17 cellular contexts compared by ENCODE assay signal in the genomic region with DNA sequence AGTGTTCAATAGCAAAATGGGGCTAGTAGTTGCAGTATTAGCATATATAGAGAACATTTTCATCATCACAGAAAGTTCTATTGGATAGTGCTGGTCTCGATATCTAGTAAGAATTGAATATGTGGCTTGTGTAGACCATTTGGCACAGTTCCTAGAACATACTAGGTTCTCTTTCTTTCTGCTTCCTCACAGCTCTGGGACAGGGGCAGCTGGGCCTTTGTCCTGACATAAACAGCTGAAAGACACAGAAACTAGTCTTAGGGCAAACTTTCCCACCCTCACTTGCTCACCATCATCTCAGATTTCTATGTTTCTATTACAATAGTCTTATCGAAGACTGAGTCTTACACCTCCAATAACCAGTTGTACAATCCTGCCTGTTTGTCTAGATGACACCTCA.
DNase-seq lines count a peak whose midpoint lies in the region; ATAC-seq and TF ChIP-seq lines count a peak whose summit lies in the region.
"Had no signal": no experiment of that assay in that cellular context is flagged by ENCODE, and none has a peak within 500 bp of the region (broad histone marks: within the 10 kb centered on the region; RNA-seq: fewer than 3 reads in every experiment).

No MANE protein-coding gene starts in this region.

- peaks cover 6% of the 10 kb centered on the region for H3K36me3 Mint-ChIP-seq in natural killer cell treated with Interleukin-12 subunit alpha and Interleukin-12 subunit beta and Interleukin-15 and Interleukin-18, amount 100 ng/mL, for 72 hours
- no peaks in the 10 kb centered on the region for H3K36me3 Mint-ChIP-seq in natural killer cell
- H3K36me3 Mint-ChIP-seq: CD4-positive, CD25-positive, alpha-beta regulatory T cell had no signal

- H3K27me3 Mint-ChIP-seq in natural killer cell treated with Interleukin-12 subunit alpha and Interleukin-12 subunit beta and Interleukin-15 and Interleukin-18, amount 100 ng/mL, for 72 hours: peaks cover 11 to 14% of the 10 kb centered on the region in 2 donors
- H3K27me3 Mint-ChIP-seq in natural killer cell (ENCODE audit: low read depth in 2 of 2): peaks cover 12 to 29% of the 10 kb centered on the region in 2 donors

- H3K4me1 Mint-ChIP-seq in natural killer cell treated with Interleukin-12 subunit alpha and Interleukin-12 subunit beta and Interleukin-15 and Interleukin-18, amount 100 ng/mL, for 72 hours (ENCODE audit: low read depth in 2 of 2): no peaks in the 10 kb centered on the region
- no peaks in the 10 kb centered on the region for H3K4me1 Mint-ChIP-seq in natural killer cell
- H3K4me1 Mint-ChIP-seq: CD4-positive, CD25-positive, alpha-beta regulatory T cell had no signal

- H3K27ac Mint-ChIP-seq in natural killer cell treated with Interleukin-12 subunit alpha and Interleukin-12 subunit beta and Interleukin-15 and Interleukin-18, amount 100 ng/mL, for 72 hours: no peak overlapping the region
- H3K27ac Mint-ChIP-seq in natural killer cell: no peak overlapping the region
- H3K27ac Mint-ChIP-seq: CD4-positive, CD25-positive, alpha-beta regulatory T cell; GM23338 had no signal

- H3F3A ChIP-seq in PC-9 (ENCODE audit: insufficient read depth, low read depth): peaks cover 12% of the 10 kb centered on the region

- intact Hi-C loops in natural killer cell (cut with micrococcal nuclease): no loop called here
- intact Hi-C loops in sciatic nerve (cut with DNase I): no loop called here
- intact Hi-C loops in PC-9 (cut with micrococcal nuclease; ENCODE audit: unreplicated experiment): no loop called here

- H3K27me3 ChIP-seq in PC-9 (ENCODE audit: insufficient read depth, low read depth): no peaks in the 10 kb centered on the region
- H3K27me3 ChIP-seq: BLaER1 treated with 17β-estradiol and CSF1 and Interleukin-3, amounts not matched to agents 10 nM and 100 nM had no signal

- POLR2A ChIA-PET in PC-9 (lab: Charles Lee; ENCODE audit: unreplicated experiment): no interaction called here

- no peak overlapping the region for H3K4me3 ChIP-seq in PC-9
- H3K4me3 ChIP-seq: BLaER1 treated with 17β-estradiol and CSF1 and Interleukin-3, amounts not matched to agents 10 nM and 100 nM; GM23338 had no signal

- no peaks in the 10 kb centered on the region for H3K9me2 ChIP-seq in PC-9 (ENCODE audit: insufficient read depth)

- CTCF ChIA-PET in PC-9 (lab: Charles Lee): no interaction called here

- peaks cover 33% of the 10 kb centered on the region for H3K9me3 ChIP-seq in PC-9 (ENCODE audit: insufficient read depth, low read depth)

- no peak for ATAC-seq in natural killer cell treated with Interleukin-12 subunit alpha and Interleukin-12 subunit beta and Interleukin-15 and Interleukin-18, amount 100 ng/mL, for 72 hours
- ATAC-seq in natural killer cell (no peak), sciatic nerve (no peak), HG02884 (IDR thresholded peaks at IDR 0.05; ENCODE audit: unreplicated experiment) (no peak), omental fat pad (ENCODE audit: low FRiP score) (no peak)
- ATAC-seq: GM23338 had no signal

- no peaks in the 10 kb centered on the region for H4K20me1 ChIP-seq in PC-9 (ENCODE audit: insufficient read depth)
- H4K20me1 ChIP-seq: BLaER1 treated with 17β-estradiol and CSF1 and Interleukin-3, amounts not matched to agents 10 nM and 100 nM had no signal

- no peak overlapping the region for H3K27ac ChIP-seq in PC-9
- H3K27ac ChIP-seq: BLaER1 treated with 17β-estradiol and CSF1 and Interleukin-3, amounts not matched to agents 10 nM and 100 nM had no signal

- no peak overlapping the region for H3K4me2 ChIP-seq in PC-9
- H3K4me2 ChIP-seq: GM23338 had no signal

- peak; percentile 5 for DNase-seq in natural killer cell treated with Interleukin-12 subunit alpha and Interleukin-12 subunit beta and Interleukin-15 and Interleukin-18, amount 100 ng/mL, for 72 hours (ENCODE audit: low spot score)
- DNase-seq in natural killer cell (no peak), lung microvascular endothelial cell (ENCODE audit: low read depth in 2 of 2) (peak; percentile 46 to 54), sciatic nerve (ENCODE audit: low spot score) (peak; percentile 6), DMS79 (lab: John Stamatoyannopoulos, UW) (no peak), PC-9 (no peak), omental fat pad (ENCODE audit: low spot score) (no peak)
- DNase-seq: ACHN; Calu3; CD4-positive, CD25-positive, alpha-beta regulatory T cell; DMS 273 treated with DMSO at 0.1 percent for 48 hours; DMS79 treated with DMSO at 0.1 percent for 48 hours; EL; H7 had no signal

- TF ChIP-seq CTCF in natural killer cell (IDR thresholded peaks at IDR 0.05): no peak
- no peak for TF ChIP-seq CTCF in PC-9 (conservative IDR thresholded peaks at IDR 0.05)
- no peak for TF ChIP-seq CTCF in omental fat pad (IDR thresholded peaks at IDR 0.05)

- H2AFZ ChIP-seq in PC-9: no peak overlapping the region
- H2AFZ ChIP-seq: GM23338 had no signal

- BruUV-seq in PC-9 (replicated peaks; lab: Mats Ljungman, UMichigan): no TSS peak

- H3K9me3 Mint-ChIP-seq in natural killer cell treated with Interleukin-12 subunit alpha and Interleukin-12 subunit beta and Interleukin-15 and Interleukin-18, amount 100 ng/mL, for 72 hours: peaks cover 8% of the 10 kb centered on the region
- H3K9me3 Mint-ChIP-seq in natural killer cell: peaks cover 3% of the 10 kb centered on the region in 2 donors

- no peak overlapping the region for H3K4me3 Mint-ChIP-seq in natural killer cell treated with Interleukin-12 subunit alpha and Interleukin-12 subunit beta and Interleukin-15 and Interleukin-18, amount 100 ng/mL, for 72 hours
- H3K4me3 Mint-ChIP-seq in natural killer cell: no peak overlapping the region
- H3K4me3 Mint-ChIP-seq: CD4-positive, CD25-positive, alpha-beta regulatory T cell; GM23338 had no signal

- H3K36me3 ChIP-seq in PC-9 (ENCODE audit: low read depth): no peaks in the 10 kb centered on the region

- H3K79me2 ChIP-seq in PC-9 (ENCODE audit: low read depth): no peaks in the 10 kb centered on the region

- H3K4me1 ChIP-seq in PC-9 (replicated peaks; ENCODE audit: insufficient read depth): peaks cover 18% of the 10 kb centered on the region

Comparison
In these comparisons a context has a peak if more than half of its experiments do, and no peak if none do; other contexts are left out.
1. DNase-seq: peak in natural killer cell treated with Interleukin-12 subunit alpha and Interleukin-12 subunit beta and Interleukin-15 and Interleukin-18, amount 100 ng/mL, for 72 hours (single experiment), lung microvascular endothelial cell (2 of 2) and sciatic nerve (single experiment); none in natural killer cell (single experiment), DMS79 (single experiment), PC-9 (0 of 2) and omental fat pad (single experiment).